ENCODE assay signal across 10 cellular contexts in genomic region chr2:112765251-112765650, GRCh38. TPM values are rescaled to one million over a fixed set of nuclear protein-coding genes. Genes with fewer than 3 reads are reported as not detected.
DNase-seq lines count a peak whose midpoint lies in the region; ATAC-seq and TF ChIP-seq lines count a peak whose summit lies in the region.
"Had no signal": no experiment of that assay in that cellular context is flagged by ENCODE, and none has a peak within 500 bp of the region (broad histone marks: within the 10 kb centered on the region; RNA-seq: fewer than 3 reads in every experiment).

No MANE protein-coding gene starts in this region.

- H3K27ac Mint-ChIP-seq in activated naive CD4-positive, alpha-beta T cell treated with anti-CD3 and anti-CD28 coated beads for 36 hours = peak overlapping the region; percentile 44
- H3K27ac Mint-ChIP-seq in WTC11 = no peak overlapping the region
- H3K27ac Mint-ChIP-seq in immature natural killer cell = peak overlapping the region; percentile 67 to 82 (median 74)

- TF ChIP-seq CTCF in WTC11 (IDR thresholded peaks at IDR 0.05) (no peak), tibial artery (IDR thresholded peaks at IDR 0.05) (no peak), thyroid gland (IDR thresholded peaks at IDR 0.05) (no peak)

- ATAC-seq in WTC11 = no peak
- ATAC-seq in sciatic nerve = no peak

- H3K4me3 Mint-ChIP-seq in activated naive CD4-positive, alpha-beta T cell treated with anti-CD3 and anti-CD28 coated beads for 36 hours = peak overlapping the region; percentile 98
- H3K4me3 Mint-ChIP-seq in WTC11 (peak overlapping the region; percentile 97), immature natural killer cell (peak overlapping the region; percentile 91 to 97 (median 95))

- H3K4me1 Mint-ChIP-seq in activated naive CD4-positive, alpha-beta T cell treated with anti-CD3 and anti-CD28 coated beads for 36 hours (ENCODE audit: low read depth) = peaks cover 18% of the 10 kb centered on the region
- H3K4me1 Mint-ChIP-seq in WTC11 (peaks cover 23% of the 10 kb centered on the region), immature natural killer cell (peaks cover 33 to 46% of the 10 kb centered on the region in 2 donors)

- H3K36me3 ChIP-seq in tibial artery = no peaks in the 10 kb centered on the region
- H3K36me3 ChIP-seq in thyroid gland = no peaks in the 10 kb centered on the region

- peak; percentile 19 for DNase-seq in activated naive CD4-positive, alpha-beta T cell treated with anti-CD3 and anti-CD28 coated beads for 36 hours
- no peak for DNase-seq in activated naive CD4-positive, alpha-beta T cell (lab: John Stamatoyannopoulos, UW)
- no peak for DNase-seq in WTC11 (ENCODE audit: low spot score)
- no peak for DNase-seq in immature natural killer cell
- DNase-seq in tibial artery = no peak
- no peak for DNase-seq in thyroid gland
- DNase-seq in NCI-H1105 treated with DMSO at 0.1 percent for 48 hours (lab: John Stamatoyannopoulos, UW) = no peak
- no peak for DNase-seq in sciatic nerve (ENCODE audit: low spot score)

- no peak for TF ChIP-seq POLR2A in thyroid gland (IDR thresholded peaks at IDR 0.05)

- H3K4me3 ChIP-seq in tibial artery (peak overlapping the region; percentile 62 to 69), thyroid gland (replicated peaks in 1 of 3) (peak overlapping the region in 1 of 3 donors; percentile 67)

- no peaks in the 10 kb centered on the region for H3K9me3 Mint-ChIP-seq in activated naive CD4-positive, alpha-beta T cell treated with anti-CD3 and anti-CD28 coated beads for 36 hours
- no peaks in the 10 kb centered on the region for H3K9me3 Mint-ChIP-seq in WTC11
- no peaks in the 10 kb centered on the region for H3K9me3 Mint-ChIP-seq in immature natural killer cell

- no peaks in the 10 kb centered on the region for H3K9me3 ChIP-seq in tibial artery
- H3K9me3 ChIP-seq in thyroid gland = no peaks in the 10 kb centered on the region

- intact Hi-C loops in activated naive CD4-positive, alpha-beta T cell treated with anti-CD3 and anti-CD28 coated beads for 36 hours (cut with micrococcal nuclease) = no loop called here
- intact Hi-C loops in tibial artery (cut with DNase I; ENCODE audit: low total_unique reads) (no loop called here), thyroid gland (cut with DNase I) (no loop called here), sciatic nerve (cut with DNase I) (no loop called here)

- H3K4me1 ChIP-seq in tibial artery (peaks cover 0 to 14% (median 9%) of the 10 kb centered on the region in 4 donors), thyroid gland (peaks cover 5 to 6% of the 10 kb centered on the region in 2 donors)

- POLR2A ChIA-PET in WTC11 (lab: Charles Lee) = no interaction called here

- 52 to 61% methylated on average over 4 of the region's 4 CpGs for WGBS in thyroid gland, 2 donors

- H3K27me3 Mint-ChIP-seq in activated naive CD4-positive, alpha-beta T cell treated with anti-CD3 and anti-CD28 coated beads for 36 hours (ENCODE audit: low read depth) = no peaks in the 10 kb centered on the region
- H3K27me3 Mint-ChIP-seq in WTC11 (ENCODE audit: low read depth) = no peaks in the 10 kb centered on the region
- H3K27me3 Mint-ChIP-seq in immature natural killer cell (ENCODE audit: low read depth in 3 of 3) = peaks cover 0 to 4% (median 0%) of the 10 kb centered on the region in 3 donors

- H3K27ac ChIP-seq in tibial artery (peak overlapping the region; percentile 19 to 35), thyroid gland (no peak overlapping the region)

- peaks cover 28% of the 10 kb centered on the region for H3K36me3 Mint-ChIP-seq in activated naive CD4-positive, alpha-beta T cell treated with anti-CD3 and anti-CD28 coated beads for 36 hours (ENCODE audit: low read depth)
- H3K36me3 Mint-ChIP-seq in WTC11 (peaks cover 16% of the 10 kb centered on the region), immature natural killer cell (no peaks in the 10 kb centered on the region)

- CTCF ChIA-PET in activated naive CD4-positive, alpha-beta T cell treated with anti-CD3 and anti-CD28 coated beads for 36 hours (lab: Charles Lee) = interaction anchor here (0.8 kb wide), 1 partner anchor 15 kb away, joined by 7 read pairs; no protein-coding TSS in a partner anchor
- CTCF ChIA-PET in WTC11 (lab: Charles Lee) = interaction anchor here (0.6 to 3.3 kb wide), 3 partner anchors 16 to 176 kb away, joined by 4 to 21 read pairs (median 17); no protein-coding TSS in a partner anchor

- no peaks in the 10 kb centered on the region for H3K27me3 ChIP-seq in tibial artery
- H3K27me3 ChIP-seq in thyroid gland = no peaks in the 10 kb centered on the region

TF ChIP-seq in WTC11, 78 proteins besides CTCF, POLR2A, EP300 and RAD21:
- TF ChIP-seq RELA (CRISPR knock-in tag; IDR thresholded peaks at IDR 0.05; ENCODE audit: borderline replicate concordance) = no peak
- TF ChIP-seq, protein P1, sequence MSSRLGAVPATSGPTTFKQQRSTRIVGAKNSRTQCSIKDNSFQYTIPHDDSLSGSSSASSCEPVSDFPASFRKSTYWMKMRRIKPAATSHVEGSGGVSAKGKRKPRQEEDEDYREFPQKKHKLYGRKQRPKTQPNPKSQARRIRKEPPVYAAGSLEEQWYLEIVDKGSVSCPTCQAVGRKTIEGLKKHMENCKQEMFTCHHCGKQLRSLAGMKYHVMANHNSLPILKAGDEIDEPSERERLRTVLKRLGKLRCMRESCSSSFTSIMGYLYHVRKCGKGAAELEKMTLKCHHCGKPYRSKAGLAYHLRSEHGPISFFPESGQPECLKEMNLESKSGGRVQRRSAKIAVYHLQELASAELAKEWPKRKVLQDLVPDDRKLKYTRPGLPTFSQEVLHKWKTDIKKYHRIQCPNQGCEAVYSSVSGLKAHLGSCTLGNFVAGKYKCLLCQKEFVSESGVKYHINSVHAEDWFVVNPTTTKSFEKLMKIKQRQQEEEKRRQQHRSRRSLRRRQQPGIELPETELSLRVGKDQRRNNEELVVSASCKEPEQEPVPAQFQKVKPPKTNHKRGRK (CRISPR knock-in tag; IDR thresholded peaks at IDR 0.05; ENCODE audit: borderline replicate concordance) = no peak
- no peak for TF ChIP-seq NFE2L1 (CRISPR knock-in tag; IDR thresholded peaks at IDR 0.05)
- no peak for TF ChIP-seq RORB (CRISPR knock-in tag; IDR thresholded peaks at IDR 0.05)
- no peak for TF ChIP-seq PRRX2 (CRISPR knock-in tag; IDR thresholded peaks at IDR 0.05)
- no peak for TF ChIP-seq CREB1 (CRISPR knock-in tag; IDR thresholded peaks at IDR 0.05)
- no peak for TF ChIP-seq OVOL2 (CRISPR knock-in tag; IDR thresholded peaks at IDR 0.05; ENCODE audit: borderline replicate concordance)

RNA-seq across cellular contexts. Expression of gene CKAP2L, which starts 0.8 kb away (rescaled TPM):
- 10 to 100 TPM; 49.2 to 50.8 TPM for total RNA-seq in activated naive CD4-positive, alpha-beta T cell treated with anti-CD3 and anti-CD28 coated beads for 36 hours
- total RNA-seq in WTC11 (2021) (17.7 to 25.6 TPM (median 17.9 TPM) in 3 replicates), thyroid gland (under 1 TPM in 3 of 4 donors, not detected in 1; 0.13 to 0.29 (median 0.22) TPM), sciatic nerve (0.62 TPM)
- under 1 TPM in 2 of 3 donors, not detected in 1; 0.08 to 0.91 TPM for polyA plus RNA-seq in immature natural killer cell

RNA-seq across cellular contexts. Expression of gene IL1A, which starts 19.0 kb away (rescaled TPM):
- total RNA-seq in activated naive CD4-positive, alpha-beta T cell treated with anti-CD3 and anti-CD28 coated beads for 36 hours = under 1 TPM; 0.17 to 0.29 TPM
- total RNA-seq in WTC11 (2021) = 0.34 to 0.55 TPM (median 0.42 TPM) in 3 replicates
- not detected for polyA plus RNA-seq in immature natural killer cell
- total RNA-seq in thyroid gland = under 1 TPM in 1 of 4 donors, not detected in 3; 0.40 TPM
- total RNA-seq in sciatic nerve = 0.18 TPM

RNA-seq across cellular contexts. Expression of gene NT5DC4, which starts 44.4 kb away (rescaled TPM):
- total RNA-seq in activated naive CD4-positive, alpha-beta T cell treated with anti-CD3 and anti-CD28 coated beads for 36 hours = not detected
- total RNA-seq in WTC11 (2021) = not detected in 3 replicates
- polyA plus RNA-seq in immature natural killer cell = under 1 TPM in 1 of 3 donors, not detected in 2; 0.24 TPM
- not detected for total RNA-seq in thyroid gland
- total RNA-seq in sciatic nerve = not detected
- total RNA-seq: pulmonary artery endothelial cell; T-helper 1 cell treated with Interleukin-12 subunit alpha and Interleukin-12 subunit beta and Interleukin-4 antibody, amounts not matched to agents 30 ng/mL and 1 ng/mL, for 36 hours had no signal

Comparison
In these comparisons a context has a peak if more than half of its experiments do, and no peak if none do; other contexts are left out.
1. H3K27ac ChIP-seq: peak in tibial artery (2 of 2); none in thyroid gland (0 of 3).
2. RNA of gene CKAP2L, which starts 0.8 kb away (total RNA-seq): 49.2 to 50.8 TPM in activated naive CD4-positive, alpha-beta T cell treated with anti-CD3 and anti-CD28 coated beads for 36 hours and 17.7 to 25.6 TPM in WTC11; 0.62 TPM in sciatic nerve (single experiment) and 0.13 to 0.29 TPM in thyroid gland; every median in the first group is over 10 times any median in the second.
3. Peak in every context shown above with its lines, with median percentiles within 50 percentile points of each other: H3K4me3 Mint-ChIP-seq.